In genomic region chr14:64539186-64539552, GRCh38 we compare ENCODE assay signal across 6 cellular contexts. TPM values are rescaled to one million over a fixed set of nuclear protein-coding genes. Genes with fewer than 3 reads are reported as not detected.
A peak's percentile ranks its signal among the peaks of the same experiment; 100 is the strongest.
DNase-seq lines count a peak whose midpoint lies in the region; ATAC-seq and TF ChIP-seq lines count a peak whose summit lies in the region.

No MANE protein-coding gene starts in this region.

- no peaks in the 10 kb centered on the region for H3K9me3 ChIP-seq in stomach smooth muscle (ENCODE audit: control insufficient read depth in 2 of 2, low read length in 2 of 2)

- peak overlapping the region; percentile 94 for H3K4me3 Mint-ChIP-seq in T-helper 2 cell treated with Interferon-gamma antibody and Interleukin-4, amounts not matched to agents 5 μg/mL and 100 μg/mL, for 36 hours

- TF ChIP-seq CTCF in epithelial cell of proximal tubule (conservative IDR thresholded peaks at IDR 0.05; ENCODE audit: low read depth, low read length), result no peak

- H3K27me3 ChIP-seq in stomach smooth muscle (ENCODE audit: control insufficient read depth in 1 of 2, insufficient read depth in 2 of 2, low read length in 2 of 2), result no peaks in the 10 kb centered on the region

- no peak overlapping the region for H3K27ac ChIP-seq in stomach smooth muscle (ENCODE audit: low read length)

- peak overlapping the region; percentile 81 for H3K27ac Mint-ChIP-seq in T-helper 2 cell treated with Interferon-gamma antibody and Interleukin-4, amounts not matched to agents 5 μg/mL and 100 μg/mL, for 36 hours

- ATAC-seq in HG03025 (IDR thresholded peaks at IDR 0.05; ENCODE audit: low FRiP score, unreplicated experiment), result no peak

- peaks cover 18% of the 10 kb centered on the region for H3K4me1 ChIP-seq in stomach smooth muscle (ENCODE audit: control insufficient read depth, insufficient read depth, low read length)

- H3K9me3 Mint-ChIP-seq in T-helper 2 cell treated with Interferon-gamma antibody and Interleukin-4, amounts not matched to agents 5 μg/mL and 100 μg/mL, for 36 hours, result peaks cover 4% of the 10 kb centered on the region

- no peak for DNase-seq in T-helper 2 cell treated with Interferon-gamma antibody and Interleukin-4, amounts not matched to agents 5 μg/mL and 100 μg/mL, for 36 hours (ENCODE audit: low spot score)
- no peak for DNase-seq in T-helper 2 cell
- DNase-seq in epithelial cell of proximal tubule (ENCODE audit: low read depth), result no peak
- DNase-seq in inferior parietal cortex (ENCODE audit: extremely low spot score), result no peak

- H3K4me3 ChIP-seq in epithelial cell of proximal tubule (ENCODE audit: low read depth, low read length), result peak overlapping the region; percentile 62
- H3K4me3 ChIP-seq in stomach smooth muscle (ENCODE audit: low read length in 2 of 2), result peak overlapping the region; percentile 78 to 81

- H3K27me3 Mint-ChIP-seq in T-helper 2 cell treated with Interferon-gamma antibody and Interleukin-4, amounts not matched to agents 5 μg/mL and 100 μg/mL, for 36 hours (ENCODE audit: low read depth), result peaks cover 44% of the 10 kb centered on the region

- H3K9ac ChIP-seq in stomach smooth muscle (ENCODE audit: low read length in 2 of 2), result peak overlapping the region; percentile 62 to 79

- peaks cover 11% of the 10 kb centered on the region for H3K36me3 Mint-ChIP-seq in T-helper 2 cell treated with Interferon-gamma antibody and Interleukin-4, amounts not matched to agents 5 μg/mL and 100 μg/mL, for 36 hours (ENCODE audit: low read depth)

- peaks cover 23% of the 10 kb centered on the region for H3K4me1 Mint-ChIP-seq in T-helper 2 cell treated with Interferon-gamma antibody and Interleukin-4, amounts not matched to agents 5 μg/mL and 100 μg/mL, for 36 hours (ENCODE audit: low read depth)

- H3K36me3 ChIP-seq in stomach smooth muscle (ENCODE audit: control insufficient read depth in 2 of 2, insufficient read depth in 2 of 2, low read length in 2 of 2), result no peaks in the 10 kb centered on the region

RNA-seq across cellular contexts. Expression of gene HSPA2, which starts 1.4 kb away (rescaled TPM):
- 23.9 and 25.6 TPM in 2 replicates for total RNA-seq in epithelial cell of proximal tubule

RNA-seq across cellular contexts. Expression of gene PPP1R36, which starts 10.6 kb away (rescaled TPM):
- 0.12 and 1.8 TPM in 2 replicates for total RNA-seq in epithelial cell of proximal tubule

RNA-seq across cellular contexts. Expression of gene ZBTB1, which starts 34.6 kb away (rescaled TPM):
- total RNA-seq in epithelial cell of proximal tubule, result 20.8 and 26.7 TPM in 2 replicates

RNA-seq across cellular contexts. Expression of gene ZBTB25, which starts 35.5 kb away (rescaled TPM):
- total RNA-seq in epithelial cell of proximal tubule, result 2.4 and 2.6 TPM in 2 replicates
